ENCODE assay signal across 17 cellular contexts in the genomic region with DNA sequence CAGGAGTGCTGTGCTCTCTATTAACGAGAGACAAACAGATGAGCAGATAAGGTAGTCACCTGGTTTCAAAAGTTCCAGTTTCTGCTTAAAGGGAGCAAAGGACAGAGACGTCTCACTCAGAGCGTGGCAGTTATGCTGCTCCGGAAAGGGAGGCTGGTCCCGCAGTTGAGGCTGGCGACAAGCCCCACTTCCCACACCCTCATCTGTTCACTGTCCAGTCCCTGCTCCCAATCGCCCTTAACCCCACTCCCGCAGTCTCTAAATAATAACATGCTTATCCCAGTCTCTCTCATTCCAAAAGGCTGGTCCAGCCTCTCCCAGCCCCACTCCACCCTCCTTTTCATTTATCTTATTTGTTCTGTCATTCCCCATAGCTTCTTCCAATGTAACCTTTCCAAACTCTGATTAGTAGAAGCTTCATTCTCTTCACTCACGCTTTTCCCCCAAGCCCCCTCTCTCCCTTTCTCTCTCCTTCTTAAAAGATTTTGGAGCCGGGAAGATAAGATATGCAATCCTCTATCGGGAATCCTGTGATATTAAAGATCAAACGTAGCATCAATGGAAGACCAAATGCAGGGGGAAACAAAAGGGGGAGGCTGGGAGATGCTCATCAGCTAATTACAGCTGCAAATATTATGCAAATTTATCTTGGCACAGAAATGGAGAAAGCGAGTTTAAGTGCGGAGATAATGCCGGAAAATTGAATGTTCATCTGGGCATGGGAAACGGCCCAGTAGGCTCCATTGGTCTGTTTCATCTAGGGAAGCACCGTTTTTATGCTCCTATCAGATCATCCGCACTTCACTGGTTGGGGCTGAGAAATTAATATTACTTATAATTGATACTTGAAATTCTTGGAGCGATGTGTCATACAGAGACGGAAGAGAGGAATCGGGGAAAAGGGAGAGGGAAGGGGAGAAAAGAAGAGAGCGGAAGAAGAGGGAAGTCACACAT. TPM values are rescaled to one million over a fixed set of nuclear protein-coding genes. Genes with fewer than 3 reads are reported as not detected.
DNase-seq lines count a peak whose midpoint lies in the region; ATAC-seq, FAIRE-seq and TF ChIP-seq lines count a peak whose summit lies in the region.
"Had no signal": no experiment of that assay in that cellular context is flagged by ENCODE, and none has a peak within 500 bp of the region (broad histone marks: within the 10 kb centered on the region; RNA-seq: fewer than 3 reads in every experiment).

No MANE protein-coding gene starts in this region.

- peaks cover 24% of the 10 kb centered on the region for H3K4me1 Mint-ChIP-seq in T-helper 1 cell treated with Interleukin-12 subunit alpha and Interleukin-12 subunit beta and Interleukin-4 antibody, amounts not matched to agents 30 μg/mL and 1 μg/mL, for 36 hours (ENCODE audit: low read depth)
- H3K4me1 Mint-ChIP-seq in central memory CD8-positive, alpha-beta T cell: peaks cover 47% of the 10 kb centered on the region

- no peaks in the 10 kb centered on the region for H3K36me3 ChIP-seq in parathyroid adenoma (ENCODE audit: control insufficient read depth, insufficient read depth, low read length)
- H3K36me3 ChIP-seq in Karpas-422 (ENCODE audit: insufficient read depth, low read length): no peaks in the 10 kb centered on the region
- H3K36me3 ChIP-seq: heart right ventricle, SJSA1, suprapubic skin had no signal

- no peaks in the 10 kb centered on the region for H3K9me2 ChIP-seq in Karpas-422 (replicated peaks; ENCODE audit: insufficient read depth, low read length)

- no peak for ATAC-seq in central memory CD8-positive, alpha-beta T cell (replicated peaks; ENCODE audit: extremely low read depth, poor library complexity, severe bottlenecking)
- no peak for ATAC-seq in HG03095 (IDR thresholded peaks at IDR 0.05; ENCODE audit: unreplicated experiment)
- ATAC-seq: activated naive CD4-positive, alpha-beta T cell treated with anti-CD3 and anti-CD28 coated beads, Interleukin-2, amount 50 U/mL, for 72 hours; heart right ventricle; left cardiac atrium had no signal

- H3K27ac ChIP-seq in parathyroid adenoma: no peak overlapping the region
- H3K27ac ChIP-seq in Karpas-422 (ENCODE audit: low read length): no peak overlapping the region
- H3K27ac ChIP-seq: heart right ventricle, SJSA1, suprapubic skin had no signal

- no peaks in the 10 kb centered on the region for H3K79me2 ChIP-seq in parathyroid adenoma
- H3K79me2 ChIP-seq in Karpas-422 (ENCODE audit: low read length): no peaks in the 10 kb centered on the region

- H3K27me3 Mint-ChIP-seq in T-helper 1 cell treated with Interleukin-12 subunit alpha and Interleukin-12 subunit beta and Interleukin-4 antibody, amounts not matched to agents 30 μg/mL and 1 μg/mL, for 36 hours (ENCODE audit: low read depth): peaks cover 84% of the 10 kb centered on the region
- peaks cover 84% of the 10 kb centered on the region for H3K27me3 Mint-ChIP-seq in central memory CD8-positive, alpha-beta T cell

- TF ChIP-seq CTCF in GM10266 (IDR thresholded peaks at IDR 0.05; ENCODE audit: control insufficient read depth, insufficient read depth, low read depth, missing control alignments) (no peak), parathyroid adenoma (IDR thresholded peaks at IDR 0.05) (no peak)

- H3K4me1 ChIP-seq in parathyroid adenoma (peaks cover 5% of the 10 kb centered on the region), Karpas-422 (ENCODE audit: low read length) (no peaks in the 10 kb centered on the region)
- H3K4me1 ChIP-seq: SJSA1 had no signal

- H3K9ac ChIP-seq in parathyroid adenoma (no peak overlapping the region), Karpas-422 (ENCODE audit: low read length) (no peak overlapping the region)

- TF ChIP-seq POLR2A in H54 (IDR thresholded peaks at IDR 0.05; ENCODE audit: low read depth, low read length): no peak

- no peak overlapping the region for H2AFZ ChIP-seq in parathyroid adenoma
- H2AFZ ChIP-seq in Karpas-422 (ENCODE audit: low read length): no peak overlapping the region

- H3K4me3 ChIP-seq in parathyroid adenoma (ENCODE audit: low read depth, low read length) (peak overlapping the region; percentile 50), Karpas-422 (ENCODE audit: low read length) (no peak overlapping the region)
- H3K4me3 ChIP-seq: heart right ventricle, SJSA1, suprapubic skin had no signal

- H3K4me3 Mint-ChIP-seq in T-helper 1 cell treated with Interleukin-12 subunit alpha and Interleukin-12 subunit beta and Interleukin-4 antibody, amounts not matched to agents 30 μg/mL and 1 μg/mL, for 36 hours: peak overlapping the region; percentile 4
- peak overlapping the region; percentile 2 for H3K4me3 Mint-ChIP-seq in central memory CD8-positive, alpha-beta T cell

- no peaks in the 10 kb centered on the region for H4K20me1 ChIP-seq in Karpas-422 (ENCODE audit: insufficient read depth, low read depth, low read length)

- peak overlapping the region; percentile 71 for H3K4me2 ChIP-seq in parathyroid adenoma (ENCODE audit: low read length)
- H3K4me2 ChIP-seq in Karpas-422 (ENCODE audit: low read depth, low read length, poor library complexity, severe bottlenecking): no peak overlapping the region

- no peak for FAIRE-seq in H54 (lab: Jason Lieb, UNC)

- DNase-seq in T-helper 1 cell (no peak), GM10266 (ENCODE audit: extremely low spot score) (peak; percentile 32), H54 (ENCODE audit: insufficient read length, low spot score) (no peak), Karpas-422 (no peak)
- DNase-seq in central memory CD8-positive, alpha-beta T cell (ENCODE audit: low spot score in 2 of 2): no peak
- DNase-seq: activated CD4-positive, CD25-positive, alpha-beta regulatory T cell; heart right ventricle; left cardiac atrium; MV-4-11; NCI-H2171 had no signal

- H3K27me3 ChIP-seq in parathyroid adenoma (ENCODE audit: control insufficient read depth, insufficient read depth, low read length): no peaks in the 10 kb centered on the region
- no peaks in the 10 kb centered on the region for H3K27me3 ChIP-seq in Karpas-422 (ENCODE audit: low read length)

- H3K27ac Mint-ChIP-seq in T-helper 1 cell treated with Interleukin-12 subunit alpha and Interleukin-12 subunit beta and Interleukin-4 antibody, amounts not matched to agents 30 μg/mL and 1 μg/mL, for 36 hours: peak overlapping the region; percentile 80
- H3K27ac Mint-ChIP-seq in central memory CD8-positive, alpha-beta T cell (ENCODE audit: low read depth): peak overlapping the region; percentile 85
- H3K27ac Mint-ChIP-seq: activated naive CD4-positive, alpha-beta T cell treated with anti-CD3 and anti-CD28 coated beads, Interleukin-2, amount 50 U/mL, for 72 hours; nephron had no signal

- peaks cover 3% of the 10 kb centered on the region for H3K36me3 Mint-ChIP-seq in T-helper 1 cell treated with Interleukin-12 subunit alpha and Interleukin-12 subunit beta and Interleukin-4 antibody, amounts not matched to agents 30 μg/mL and 1 μg/mL, for 36 hours (ENCODE audit: low read depth)
- H3K36me3 Mint-ChIP-seq in central memory CD8-positive, alpha-beta T cell (ENCODE audit: insufficient read depth): peaks cover 50% of the 10 kb centered on the region

- H3K9me3 Mint-ChIP-seq in T-helper 1 cell treated with Interleukin-12 subunit alpha and Interleukin-12 subunit beta and Interleukin-4 antibody, amounts not matched to agents 30 μg/mL and 1 μg/mL, for 36 hours: no peaks in the 10 kb centered on the region
- peaks cover 5% of the 10 kb centered on the region for H3K9me3 Mint-ChIP-seq in central memory CD8-positive, alpha-beta T cell

- no peaks in the 10 kb centered on the region for H3K9me3 ChIP-seq in parathyroid adenoma (ENCODE audit: control insufficient read depth, low read length)
- H3K9me3 ChIP-seq in Karpas-422 (ENCODE audit: low read length): no peaks in the 10 kb centered on the region
- H3K9me3 ChIP-seq: heart right ventricle, suprapubic skin had no signal

RNA-seq across cellular contexts. Expression of gene GATA3, which starts 16.3 kb away (rescaled TPM):
- not detected in 2 replicates for total RNA-seq in Karpas-422 (2014; rRNA removed; shearing (Covaris generic); ENCODE audit: low replicate concordance)
- total RNA-seq: SJSA1 had no signal
